ENCODE assay signal across 18 cellular contexts in genomic region chr12:94020335-94020734, GRCh38.
DNase-seq lines count a peak whose midpoint lies in the region; ATAC-seq lines count a peak whose summit lies in the region.
"Had no signal": no experiment of that assay in that cellular context is flagged by ENCODE, and none has a peak within 500 bp of the region (broad histone marks: within the 10 kb centered on the region; RNA-seq: fewer than 3 reads in every experiment).

No MANE protein-coding gene starts in this region.

- ATAC-seq in HG02759 (IDR thresholded peaks at IDR 0.05; ENCODE audit: unreplicated experiment), result no peak
- no peak for ATAC-seq in HG03432 (IDR thresholded peaks at IDR 0.05; ENCODE audit: unreplicated experiment)

- peak; percentile 7 for DNase-seq in NCI-H345 (lab: John Stamatoyannopoulos, UW)
- no peak for DNase-seq in NCI-H345 treated with DMSO at 0.1 percent for 48 hours (lab: John Stamatoyannopoulos, UW; ENCODE audit: unreplicated experiment)
- peak; percentile 37 for DNase-seq in AG20443 (ENCODE audit: low spot score)
- DNase-seq in NCI-H2171 treated with DMSO at 0.1 percent for 48 hours (lab: John Stamatoyannopoulos, UW), result peak; percentile 99
- peak; percentile 31 for DNase-seq in fibroblast of peridontal ligament (ENCODE audit: extremely low read depth)
- DNase-seq in inferior parietal cortex (ENCODE audit: extremely low spot score), result no peak
- DNase-seq: BE2C; CD4-positive, CD25-positive, alpha-beta regulatory T cell; COR-L47; H9; MG63; NCI-H1092 treated with DMSO at 0.1 percent for 48 hours; NCI-H2081 treated with DMSO at 0.1 percent for 48 hours; NCI-H226; NK-92 treated with Interleukin-12 subunit alpha and Interleukin-12 subunit beta, amount 100 ng/mL, for 24 hours; SHP77 had no signal

Comparison
In these comparisons a context has a peak if more than half of its experiments do, and no peak if none do; other contexts are left out.
1. DNase-seq: peak in NCI-H345 (single experiment), AG20443 (single experiment), NCI-H2171 treated with DMSO at 0.1 percent for 48 hours (single experiment) and fibroblast of peridontal ligament (single experiment); none in NCI-H345 treated with DMSO at 0.1 percent for 48 hours (single experiment) and inferior parietal cortex (single experiment).